22 cellular contexts compared by ENCODE assay signal in genomic region chr6:33663727-33664449, GRCh38.
"Had no signal": no experiment of that assay in that cellular context is flagged by ENCODE, and none has a peak within 500 bp of the region (broad histone marks: within the 10 kb centered on the region; RNA-seq: fewer than 3 reads in every experiment).

No MANE protein-coding gene starts in this region.

- H3K4me2 ChIP-seq: neural progenitor cell had no signal

- H3K27ac ChIP-seq: colonic mucosa, heart right ventricle, neural progenitor cell, pancreas, suprapubic skin, thyroid gland had no signal

- H3K4me3 Mint-ChIP-seq: natural killer cell treated with Interleukin-12 subunit alpha and Interleukin-12 subunit beta and Interleukin-15 and Interleukin-18, amount 100 ng/mL, for 72 hours; neural progenitor cell; type B pancreatic cell had no signal

- H3K27me3 Mint-ChIP-seq: natural killer cell treated with Interleukin-12 subunit alpha and Interleukin-12 subunit beta and Interleukin-15 and Interleukin-18, amount 100 ng/mL, for 72 hours; progenitor cell of endocrine pancreas; type B pancreatic cell had no signal

- H3K9me3 Mint-ChIP-seq: natural killer cell treated with Interleukin-12 subunit alpha and Interleukin-12 subunit beta and Interleukin-15 and Interleukin-18, amount 100 ng/mL, for 72 hours; neural progenitor cell; type B pancreatic cell had no signal

- H3K4me3 ChIP-seq: colonic mucosa, heart right ventricle, neural progenitor cell, pancreas, suprapubic skin, thyroid gland had no signal

- FAIRE-seq: endothelial cell of umbilical vein, islet of Langerhans, pancreas, small intestine, urothelium cell line had no signal

- DNase-seq: colonic mucosa; dermis blood vessel endothelial cell; foreskin melanocyte; heart right ventricle; hypothalamus; kidney glomerular epithelial cell; mammary epithelial cell; occipital lobe; small intestine; stimulated activated CD4-positive, alpha-beta T cell treated with anti-CD3 and anti-CD28 coated beads, Interleukin-12 subunit alpha, Interleukin-12 subunit beta, amount 100 ng/mL, for 4 hours; stimulated activated naive CD8-positive, alpha-beta T cell treated with anti-CD3 and anti-CD28 coated beads, Interleukin-15, Interleukin-2, amounts not matched to agents 100 U/mL and 50 U/mL, for 24 hours; thyroid gland had no signal

- H3K9me3 ChIP-seq: colonic mucosa, heart right ventricle, pancreas, suprapubic skin, thyroid gland had no signal

- H3K9ac ChIP-seq: neural progenitor cell had no signal

- H3K27ac Mint-ChIP-seq: natural killer cell treated with Interleukin-12 subunit alpha and Interleukin-12 subunit beta and Interleukin-15 and Interleukin-18, amount 100 ng/mL, for 72 hours; neural progenitor cell; progenitor cell of endocrine pancreas; type B pancreatic cell had no signal

- H3K36me3 ChIP-seq: colonic mucosa, neural progenitor cell had no signal

- H3K36me3 Mint-ChIP-seq: natural killer cell treated with Interleukin-12 subunit alpha and Interleukin-12 subunit beta and Interleukin-15 and Interleukin-18, amount 100 ng/mL, for 72 hours; neural progenitor cell had no signal

- H2AFZ ChIP-seq: neural progenitor cell had no signal

- ATAC-seq: heart right ventricle; natural killer cell treated with Interleukin-12 subunit alpha and Interleukin-12 subunit beta and Interleukin-15 and Interleukin-18, amount 100 ng/mL, for 72 hours; pancreas; right cardiac atrium; stimulated activated naive CD8-positive, alpha-beta T cell treated with anti-CD3 and anti-CD28 coated beads, Interleukin-15, Interleukin-2, amounts not matched to agents 100 U/mL and 50 U/mL, for 24 hours had no signal

- H3K27me3 ChIP-seq: colonic mucosa, heart right ventricle, neural progenitor cell, pancreas, suprapubic skin, thyroid gland had no signal

- H3K4me1 ChIP-seq: colonic mucosa, heart right ventricle, neural progenitor cell, pancreas, thyroid gland had no signal
